ENCODE assay signal across 13 cellular contexts in genomic region chr2:120820885-120821279, GRCh38.
DNase-seq lines count a peak whose midpoint lies in the region; ATAC-seq, FAIRE-seq and TF ChIP-seq lines count a peak whose summit lies in the region.
"Had no signal": no experiment of that assay in that cellular context is flagged by ENCODE, and none has a peak within 500 bp of the region (broad histone marks: within the 10 kb centered on the region; RNA-seq: fewer than 3 reads in every experiment).

No MANE protein-coding gene starts in this region.

- no peak for TF ChIP-seq RAD21 in K562 (CRISPR knock-in tag; conservative IDR thresholded peaks at IDR 0.05 in 1 of 2, IDR thresholded peaks at IDR 0.05 in 1 of 2)

- no TSS peak for BruUV-seq in K562 (replicated peaks; lab: Mats Ljungman, UMichigan)

- no peak overlapping the region for H3K27ac ChIP-seq in K562 (ENCODE audit: extremely low read depth, low read depth, low read length)
- peak overlapping the region; percentile 38 for H3K27ac ChIP-seq in mesenchymal stem cell (ENCODE audit: low read length, poor library complexity, severe bottlenecking)
- H3K27ac ChIP-seq: HL-60 had no signal

- H3K4me3 Mint-ChIP-seq in type B pancreatic cell, result peak overlapping the region; percentile 45
- H3K4me3 Mint-ChIP-seq: effector memory CD8-positive, alpha-beta T cell had no signal

- TF ChIP-seq EP300 in K562 (IDR thresholded peaks at IDR 0.05; ENCODE audit: low read length), result no peak

- H3K36me3 Mint-ChIP-seq in type B pancreatic cell, result no peaks in the 10 kb centered on the region

- peak overlapping the region; percentile 92 to 95 for H3K18ac ChIP-seq in mesenchymal stem cell (ENCODE audit: low read depth in 1 of 2, low read length in 2 of 2)

- H3K4me1 ChIP-seq in K562 (replicated peaks in 1 of 2; ENCODE audit: control insufficient read depth in 2 of 2, insufficient read depth in 2 of 2, low read length in 2 of 2) (0 out of 5 replicates have a peak, but pooled peaks cover 0 to 3% of the 10 kb centered on the region in 2 experiments), mesenchymal stem cell (ENCODE audit: control insufficient read depth, insufficient read depth, low read depth, low read length) (peaks cover 39% of the 10 kb centered on the region)

- WGBS in K562 (ENCODE audit: insufficient coverage, low coverage, missing lambda C conversion rate), result 0% methylated on average over 12 of the region's 12 CpGs
- 45% methylated on average over 12 of the region's 12 CpGs for WGBS in mesenchymal stem cell

- no peaks in the 10 kb centered on the region for H3K79me2 ChIP-seq in K562 (ENCODE audit: control insufficient read depth, insufficient read depth, low read length)

- peak overlapping the region; percentile 52 to 90 for H3K4ac ChIP-seq in mesenchymal stem cell (ENCODE audit: low read depth in 1 of 2, low read length in 2 of 2)

- no peak overlapping the region for H3K27ac Mint-ChIP-seq in type B pancreatic cell
- H3K27ac Mint-ChIP-seq: activated T-helper 2 cell treated with anti-CD3 and anti-CD28 coated beads, Interferon-gamma antibody, Interleukin-2, Interleukin-4, amounts not matched to agents 10 μg/mL and 5 μg/mL and 100 μg/mL, durations not matched to agents 14 hours and 24 hours and 36 hours; effector memory CD8-positive, alpha-beta T cell had no signal

- intact Hi-C loops in K562 (cut with micrococcal nuclease), result no loop called here

- no peaks in the 10 kb centered on the region for H3K9me3 Mint-ChIP-seq in type B pancreatic cell
- H3K9me3 Mint-ChIP-seq: activated T-helper 2 cell treated with anti-CD3 and anti-CD28 coated beads, Interferon-gamma antibody, Interleukin-2, Interleukin-4, amounts not matched to agents 10 μg/mL and 5 μg/mL and 100 μg/mL, durations not matched to agents 14 hours and 24 hours and 36 hours; effector memory CD8-positive, alpha-beta T cell had no signal

- H3K27me3 ChIP-seq in K562 (ENCODE audit: control insufficient read depth in 2 of 2, insufficient read depth in 2 of 2, low read length in 2 of 2) (peaks cover 41 to 77% of the 10 kb centered on the region in 2 experiments), mesenchymal stem cell (ENCODE audit: control insufficient read depth in 1 of 2, insufficient read depth in 1 of 2, low read length in 2 of 2) (no peaks in the 10 kb centered on the region)

- no peak overlapping the region for H3K4me2 ChIP-seq in K562 (ENCODE audit: insufficient read depth, low read length)
- H3K4me2 ChIP-seq in mesenchymal stem cell (ENCODE audit: low read length, poor library complexity, severe bottlenecking), result peak overlapping the region; percentile 8

- H3K9me3 ChIP-seq in K562 (replicated peaks; ENCODE audit: control insufficient read depth, insufficient read depth, low read depth, low read length), result no peaks in the 10 kb centered on the region
- no peaks in the 10 kb centered on the region for H3K9me3 ChIP-seq in mesenchymal stem cell (ENCODE audit: control insufficient read depth, low read length)

- H4K8ac ChIP-seq in mesenchymal stem cell (ENCODE audit: low read length), result peak overlapping the region; percentile 20

- H2BK12ac ChIP-seq in mesenchymal stem cell (ENCODE audit: low read length in 2 of 2), result peak overlapping the region in 1 of 2 experiments; percentile 11

- H3K4me3 ChIP-seq in K562 (no peak overlapping the region), mesenchymal stem cell (ENCODE audit: insufficient read depth in 1 of 2, low read depth in 1 of 2, low read length in 2 of 2) (peak overlapping the region in 1 of 2 experiments; percentile 64)

- H3K9me1 ChIP-seq in K562 (ENCODE audit: control insufficient read depth, insufficient read depth, low read length), result no peaks in the 10 kb centered on the region

- H4K20me1 ChIP-seq in K562 (replicated peaks; ENCODE audit: control insufficient read depth, insufficient read depth, low read length), result peaks cover 4% of the 10 kb centered on the region; the same call in 1 of the 2 replicates

- no peak overlapping the region for H2BK120ac ChIP-seq in mesenchymal stem cell (ENCODE audit: low read depth, low read length)

- H3K27me3 Mint-ChIP-seq in type B pancreatic cell, result no peaks in the 10 kb centered on the region

- H3K23ac ChIP-seq in mesenchymal stem cell (ENCODE audit: low read length in 2 of 2), result no peak overlapping the region

- no peak for FAIRE-seq in K562 (lab: Jason Lieb, UNC)

- DNase-seq in DMS79 treated with DMSO at 0.1 percent for 48 hours (lab: John Stamatoyannopoulos, UW) (peak; percentile 51), DMS79 (lab: John Stamatoyannopoulos, UW) (no peak), K562 (ENCODE audit: extremely low read depth in 1 of 4, low spot score in 3 of 4) (peak in 3 of 4 experiments; percentile 15 to 39 (median 33)), mesenchymal stem cell (peak; percentile 68), type B pancreatic cell (ENCODE audit: extremely low spot score, unreplicated experiment) (no peak), KG1 (lab: John Stamatoyannopoulos, UW) (no peak), NCI-H2081 (lab: John Stamatoyannopoulos, UW) (no peak)
- DNase-seq: 8988T; effector memory CD8-positive, alpha-beta T cell had no signal

- POLR2A ChIA-PET in K562 (lab: Yijun Ruan, JAX), result interaction anchor here (0.6 kb wide), 1 partner anchor 215 kb away, joined by 3 read pairs; no protein-coding TSS in a partner anchor

- no peak for ATAC-seq in K562
- ATAC-seq in HG03378 (IDR thresholded peaks at IDR 0.05; ENCODE audit: unreplicated experiment), result no peak
- ATAC-seq: effector memory CD8-positive, alpha-beta T cell; left lobe of liver had no signal

- TF ChIP-seq POLR2A in K562 (conservative IDR thresholded peaks at IDR 0.05), result no peak

- H4K91ac ChIP-seq in mesenchymal stem cell (ENCODE audit: low read length), result no peak overlapping the region

- in situ Hi-C loops in K562 (cut with MboI), result no loop called here

- no peak for TF ChIP-seq CTCF in K562 (IDR thresholded peaks at IDR 0.05 in 2 of 3, conservative IDR thresholded peaks at IDR 0.05 in 1 of 3; ENCODE audit: insufficient read depth in 2 of 3, low read depth in 1 of 3, low read length in 3 of 3)
- TF ChIP-seq CTCF in type B pancreatic cell (conservative IDR thresholded peaks at IDR 0.05), result no peak

- no peaks in the 10 kb centered on the region for H3K36me3 ChIP-seq in K562 (ENCODE audit: control insufficient read depth, insufficient read depth, low read length)
- H3K36me3 ChIP-seq in mesenchymal stem cell (ENCODE audit: control insufficient read depth in 1 of 2, insufficient read depth in 2 of 2, low read depth in 1 of 2, low read length in 2 of 2), result peaks cover 0 to 13% of the 10 kb centered on the region in 2 experiments

- H2AK5ac ChIP-seq in mesenchymal stem cell (ENCODE audit: low read length, severe bottlenecking), result no peak overlapping the region

- H3K79me1 ChIP-seq in mesenchymal stem cell (replicated peaks; ENCODE audit: low read length, poor library complexity, severe bottlenecking), result peaks cover 36% of the 10 kb centered on the region

- peaks cover 31% of the 10 kb centered on the region for H3K4me1 Mint-ChIP-seq in type B pancreatic cell (ENCODE audit: unreplicated experiment)

- CTCF ChIA-PET in K562 (lab: Yijun Ruan, JAX; ENCODE audit: low intra/inter-chr PET ratio), result no interaction called here

- no peak overlapping the region for H3K14ac ChIP-seq in mesenchymal stem cell (ENCODE audit: low read length in 2 of 2)

- H3K9ac ChIP-seq in K562 (ENCODE audit: insufficient read depth in 1 of 2, low read depth in 2 of 2, low read length in 2 of 2) (no peak overlapping the region), mesenchymal stem cell (ENCODE audit: low read length) (peak overlapping the region; percentile 70)

- H2AFZ ChIP-seq in K562 (ENCODE audit: low read depth, low read length) (no peak overlapping the region), mesenchymal stem cell (ENCODE audit: low read depth, low read length) (no peak overlapping the region)

- H2BK5ac ChIP-seq in mesenchymal stem cell (ENCODE audit: low read depth, low read length, poor library complexity, severe bottlenecking), result no peak overlapping the region

- H2BK15ac ChIP-seq in mesenchymal stem cell (ENCODE audit: low read depth, poor library complexity, severe bottlenecking), result no peak overlapping the region

TF ChIP-seq in K562, 482 proteins besides CTCF, POLR2A, EP300 and RAD21:
- TF ChIP-seq PHF21A (IDR thresholded peaks at IDR 0.05; ENCODE audit: borderline replicate concordance, low read depth) (no peak), KHSRP (IDR thresholded peaks at IDR 0.05) (no peak), EGR1 (conservative IDR thresholded peaks at IDR 0.05) (peak; percentile 85), HMG20A (CRISPR knock-in tag; conservative IDR thresholded peaks at IDR 0.05) (no peak)

Comparison
In these comparisons a context has a peak if more than half of its experiments do, and no peak if none do; other contexts are left out.
1. DNase-seq: peak in DMS79 treated with DMSO at 0.1 percent for 48 hours (single experiment), K562 (3 of 4) and mesenchymal stem cell (single experiment); none in DMS79 (single experiment), type B pancreatic cell (single experiment), KG1 (single experiment) and NCI-H2081 (0 of 2).